In genomic region chr17:79427621-79428539, GRCh38 we compare ENCODE assay signal across 16 cellular contexts.
"Had no signal": no experiment of that assay in that cellular context is flagged by ENCODE, and none has a peak within 500 bp of the region (broad histone marks: within the 10 kb centered on the region; RNA-seq: fewer than 3 reads in every experiment).

No MANE protein-coding gene starts in this region.

- H3K27me3 ChIP-seq: body of pancreas, neural progenitor cell, sigmoid colon had no signal

- DNase-seq: activated gamma-delta T cell treated with Interleukin-2 at 50 U/mL for 16 hours; activated T-cell treated with anti-CD3 and anti-CD28 coated beads, Interleukin-2, amount 50 U/mL, for 1 hour; anterior cingulate cortex; body of pancreas; effector CD4-positive, alpha-beta T cell; erythroblast; foreskin fibroblast; left ventricle myocardium inferior; naive thymus-derived CD8-positive, alpha-beta T cell; sigmoid colon; spleen; stimulated activated CD4-positive, alpha-beta T cell treated with anti-CD3 and anti-CD28 coated beads, Interleukin-4, amount 100 ng/mL, for 1 hour; stimulated activated naive CD4-positive, alpha-beta T cell treated with Interleukin-2 at 50 U/mL for 16 hours had no signal

- H3K27ac ChIP-seq: body of pancreas, left ventricle myocardium inferior, neural progenitor cell, sigmoid colon, spleen, thoracic aorta had no signal

- H3K9me3 ChIP-seq: body of pancreas, left ventricle myocardium inferior, sigmoid colon, spleen, thoracic aorta had no signal

- H3K4me1 ChIP-seq: body of pancreas, left ventricle myocardium inferior, neural progenitor cell, spleen had no signal

- ATAC-seq: body of pancreas; naive thymus-derived CD8-positive, alpha-beta T cell had no signal

- H3K4me2 ChIP-seq: neural progenitor cell had no signal

- H3K9ac ChIP-seq: neural progenitor cell had no signal

- H2AFZ ChIP-seq: neural progenitor cell had no signal

- H3K36me3 ChIP-seq: left ventricle myocardium inferior, neural progenitor cell, spleen, thoracic aorta had no signal

- FAIRE-seq: TTC549 had no signal

- H3K4me3 ChIP-seq: body of pancreas, left ventricle myocardium inferior, neural progenitor cell, sigmoid colon, spleen, thoracic aorta had no signal
